ENCODE assay signal across 14 cellular contexts in genomic region chr19:32372726-32373613, GRCh38. TPM values are rescaled to one million over a fixed set of nuclear protein-coding genes. Genes with fewer than 3 reads are reported as not detected.
DNase-seq lines count a peak whose midpoint lies in the region; ATAC-seq, FAIRE-seq and TF ChIP-seq lines count a peak whose summit lies in the region.
"Had no signal": no experiment of that assay in that cellular context is flagged by ENCODE, and none has a peak within 500 bp of the region (broad histone marks: within the 10 kb centered on the region; RNA-seq: fewer than 3 reads in every experiment).

No MANE protein-coding gene starts in this region.

- no peaks in the 10 kb centered on the region for H3K9me1 ChIP-seq in endothelial cell of umbilical vein (replicated peaks; ENCODE audit: control insufficient read depth, extremely low read depth, insufficient read depth, low read length)

- intact Hi-C loops in endothelial cell of umbilical vein (cut with micrococcal nuclease) = loop anchor here (1.0 kb wide), 3 partner anchors 21 to 32 kb away; partner anchors contain the start of genes DPY19L3 and ZNF507
- intact Hi-C loops in pancreas (cut with DNase I) = no loop called here

- peaks cover 27% of the 10 kb centered on the region for H3K79me2 ChIP-seq in endothelial cell of umbilical vein (ENCODE audit: control insufficient read depth, insufficient read depth, low read length)

- H3K27ac ChIP-seq in C4-2B (peak overlapping the region; percentile 94), endothelial cell of umbilical vein (ENCODE audit: insufficient read depth, low read depth, low read length) (peak overlapping the region; percentile 89), pancreas (peak overlapping the region; percentile 34 to 73 (median 48))

- H3K9ac ChIP-seq in endothelial cell of umbilical vein (replicated peaks; ENCODE audit: extremely low read depth, insufficient read depth, low read length) = peak overlapping the region; percentile 53

- no peaks in the 10 kb centered on the region for H4K20me1 ChIP-seq in endothelial cell of umbilical vein (replicated peaks; ENCODE audit: control insufficient read depth, extremely low read depth, insufficient read depth, low read length)

- POLR2A ChIA-PET in endothelial cell of umbilical vein (lab: Charles Lee) = interaction anchor here (1.1 kb wide), 1 partner anchor 32 kb away, joined by 12 read pairs; the partner anchor contains the start of gene DPY19L3

- H3K4me3 ChIP-seq in endothelial cell of umbilical vein (replicated peaks in 1 of 3; ENCODE audit: insufficient read depth in 1 of 3, low read depth in 1 of 3, low read length in 3 of 3) (peak overlapping the region in 1 of 3 experiments; percentile 36), pancreas (no peak overlapping the region)

- H2AFZ ChIP-seq in endothelial cell of umbilical vein (ENCODE audit: low read depth, low read length) = no peak overlapping the region

- no peak for TF ChIP-seq POLR2A in endothelial cell of umbilical vein (IDR thresholded peaks at IDR 0.05; ENCODE audit: low read depth, low read length)

- H3K4me1 ChIP-seq in endothelial cell of umbilical vein (ENCODE audit: control insufficient read depth, extremely low read depth, insufficient read depth, low read length) (peaks cover 22% of the 10 kb centered on the region), pancreas (peaks cover 0 to 11% (median 4%) of the 10 kb centered on the region in 3 donors)

- H3K9me3 ChIP-seq in endothelial cell of umbilical vein (replicated peaks; ENCODE audit: control insufficient read depth, insufficient read depth, low read length) = no peaks in the 10 kb centered on the region
- H3K9me3 ChIP-seq in pancreas = no peaks in the 10 kb centered on the region

- peak; percentile 22 for DNase-seq in RKO (ENCODE audit: low spot score)
- no peak for DNase-seq in endothelial cell of umbilical vein (ENCODE audit: low read depth, low spot score)
- DNase-seq in pancreas = no peak
- DNase-seq in activated effector memory CD4-positive, alpha-beta T cell treated with anti-CD3 and anti-CD28 coated beads, Interleukin-2, amount 50 U/mL, for 16 hours = no peak
- no peak for DNase-seq in mesenteric fat pad (ENCODE audit: low spot score)
- DNase-seq: activated T-cell treated with anti-CD3 and anti-CD28 coated beads, Interleukin-2, amount 50 U/mL, for 1 hour; CD4-positive, alpha-beta memory T cell; stimulated activated CD4-positive, alpha-beta T cell treated with anti-CD3 and anti-CD28 coated beads, Interleukin-12 subunit alpha, Interleukin-12 subunit beta, amount 100 ng/mL, for 4 hours; stimulated activated naive CD4-positive, alpha-beta T cell treated with Interleukin-2 at 50 U/mL for 16 hours had no signal

- H3K36me3 ChIP-seq in endothelial cell of umbilical vein (ENCODE audit: control insufficient read depth in 2 of 2, extremely low read depth in 1 of 2, insufficient read depth in 2 of 2, low read length in 2 of 2) = peaks cover 0 to 8% of the 10 kb centered on the region in 2 experiments
- no peaks in the 10 kb centered on the region for H3K36me3 ChIP-seq in pancreas

- H3K4me2 ChIP-seq in endothelial cell of umbilical vein (ENCODE audit: insufficient read depth, low read length) = peak overlapping the region; percentile 76

- CTCF ChIA-PET in endothelial cell of umbilical vein (lab: Charles Lee) = interaction anchor here (0.7 to 2.0 kb wide), 3 partner anchors 15 to 32 kb away, joined by 4 to 7 read pairs (median 5); partner anchors contain the start of gene DPY19L3

- FAIRE-seq in endothelial cell of umbilical vein (lab: Jason Lieb, UNC) = peak; percentile 15
- FAIRE-seq in pancreas (lab: Jason Lieb, UNC) = no peak
- FAIRE-seq: colon, H1 had no signal

- ATAC-seq in pancreas = peak in 1 of 4 donors; percentile 7
- no peak for ATAC-seq in GM19328 (IDR thresholded peaks at IDR 0.05; ENCODE audit: unreplicated experiment)
- ATAC-seq in HG03439 (IDR thresholded peaks at IDR 0.05; ENCODE audit: unreplicated experiment) = no peak

- dilution Hi-C loops in endothelial cell of umbilical vein (cut with MboI; ENCODE audit: extremely low pct_ligation_motif_present, low sequenced_read_pairs) = no loop called here

- TF ChIP-seq CTCF in C4-2B (conservative IDR thresholded peaks at IDR 0.05) (no peak), endothelial cell of umbilical vein (IDR thresholded peaks at IDR 0.05; ENCODE audit: extremely low read depth in 1 of 2, insufficient read depth in 1 of 2, low read depth in 1 of 2, low read length in 2 of 2) (no peak), pancreas (IDR thresholded peaks at IDR 0.05) (no peak)

- TSS peak; percentile 89 for BruUV-seq in endothelial cell of umbilical vein (replicated peaks; lab: Mats Ljungman, UMichigan)

- WGBS in pancreas, 2 donors = 81 to 84% methylated on average over 8 of the region's 8 CpGs

- H3K27me3 ChIP-seq in endothelial cell of umbilical vein (ENCODE audit: control insufficient read depth in 2 of 2, insufficient read depth in 2 of 2, low read length in 2 of 2) (no peaks in the 10 kb centered on the region), pancreas (no peaks in the 10 kb centered on the region)

TF ChIP-seq in endothelial cell of umbilical vein, 7 proteins besides CTCF, POLR2A, EP300 and RAD21:
- no peak for TF ChIP-seq EZH2 (IDR thresholded peaks at IDR 0.05; ENCODE audit: borderline replicate concordance, low read depth, low read length, severe bottlenecking)
- TF ChIP-seq MAX (IDR thresholded peaks at IDR 0.05; ENCODE audit: insufficient read depth, insufficient read length) = no peak
- no peak for TF ChIP-seq POLR2AphosphoS5 (IDR thresholded peaks at IDR 0.05; ENCODE audit: insufficient read depth, low read depth, low read length)
- no peak for TF ChIP-seq MYC (IDR thresholded peaks at IDR 0.05; ENCODE audit: low read depth, low read length)
- no peak for TF ChIP-seq JUN (IDR thresholded peaks at IDR 0.05; ENCODE audit: borderline replicate concordance, insufficient read depth, insufficient read length, low read depth)
- TF ChIP-seq GATA2 (IDR thresholded peaks at IDR 0.05; ENCODE audit: insufficient read depth, insufficient read length, low read depth, low read length) = no peak
- TF ChIP-seq FOS (IDR thresholded peaks at IDR 0.05; ENCODE audit: borderline replicate concordance, insufficient read depth, low read length) = no peak
TF ChIP-seq in endothelial cell of umbilical vein: peak in this region for 0.

RNA-seq across cellular contexts. Expression of gene ZNF507, which starts 27.6 kb away (rescaled TPM):
- 20.3 and 23.0 TPM in 2 replicates for total RNA-seq in endothelial cell of umbilical vein
- polyA plus RNA-seq in endothelial cell of umbilical vein = 4.8 and 6.8 TPM in 2 replicates
- 7.9 and 8.4 TPM in 2 replicates for polyA plus RNA-seq in endothelial cell of umbilical vein (2011; cell fraction: cytosol; rRNA removed)
- polyA plus RNA-seq in endothelial cell of umbilical vein (2011; cell fraction: nucleus; rRNA removed) = 21.5 and 23.7 TPM in 2 replicates
- polyA plus RNA-seq in endothelial cell of umbilical vein (2012) = 10.4 and 11.8 TPM in 2 replicates
- 16.3 and 16.4 TPM in 2 replicates for polyA minus RNA-seq in endothelial cell of umbilical vein
- 12.1 TPM for polyA minus RNA-seq in endothelial cell of umbilical vein (2011; cell fraction: cytosol; rRNA and poly(A)+ RNA removed)
- 23.9 and 34.8 TPM in 2 replicates for polyA minus RNA-seq in endothelial cell of umbilical vein (2011; cell fraction: nucleus; rRNA and poly(A)+ RNA removed)
- total RNA-seq in pancreas = 10 to 100 TPM in 3 of 6 donors, 1 to 10 TPM in 3; 7.6 to 14.7 (median 9.6) TPM
- polyA plus RNA-seq in pancreas = 1 to 10 TPM; 3.5 to 6.2 TPM
- total RNA-seq in mesenteric fat pad = 15.8 TPM

RNA-seq across cellular contexts. Expression of gene DPY19L3, which starts 32.6 kb away (rescaled TPM):
- total RNA-seq in endothelial cell of umbilical vein (39.3 and 39.5 TPM in 2 replicates), pancreas (10 to 100 TPM; 10.9 to 31.0 (median 15.2) TPM), mesenteric fat pad (25.3 TPM)
- polyA plus RNA-seq in endothelial cell of umbilical vein (26.2 and 36.1 TPM in 2 replicates), pancreas (10 to 100 TPM in 1 of 2 donors, 1 to 10 TPM in 1; 5.9 to 10.2 TPM)
- 20.8 and 22.1 TPM in 2 replicates for polyA plus RNA-seq in endothelial cell of umbilical vein (2011; cell fraction: cytosol; rRNA removed)
- polyA plus RNA-seq in endothelial cell of umbilical vein (2011; cell fraction: nucleus; rRNA removed) = 141 and 143 TPM in 2 replicates
- polyA plus RNA-seq in endothelial cell of umbilical vein (2012) = 14.9 and 16.9 TPM in 2 replicates
- 45.2 and 69.5 TPM in 2 replicates for polyA minus RNA-seq in endothelial cell of umbilical vein
- polyA minus RNA-seq in endothelial cell of umbilical vein (2011; cell fraction: cytosol; rRNA and poly(A)+ RNA removed) = 15.3 TPM
- polyA minus RNA-seq in endothelial cell of umbilical vein (2011; cell fraction: nucleus; rRNA and poly(A)+ RNA removed) = 64.1 and 97.8 TPM in 2 replicates
